ENCODE assay signal across 8 cellular contexts in the genomic region with DNA sequence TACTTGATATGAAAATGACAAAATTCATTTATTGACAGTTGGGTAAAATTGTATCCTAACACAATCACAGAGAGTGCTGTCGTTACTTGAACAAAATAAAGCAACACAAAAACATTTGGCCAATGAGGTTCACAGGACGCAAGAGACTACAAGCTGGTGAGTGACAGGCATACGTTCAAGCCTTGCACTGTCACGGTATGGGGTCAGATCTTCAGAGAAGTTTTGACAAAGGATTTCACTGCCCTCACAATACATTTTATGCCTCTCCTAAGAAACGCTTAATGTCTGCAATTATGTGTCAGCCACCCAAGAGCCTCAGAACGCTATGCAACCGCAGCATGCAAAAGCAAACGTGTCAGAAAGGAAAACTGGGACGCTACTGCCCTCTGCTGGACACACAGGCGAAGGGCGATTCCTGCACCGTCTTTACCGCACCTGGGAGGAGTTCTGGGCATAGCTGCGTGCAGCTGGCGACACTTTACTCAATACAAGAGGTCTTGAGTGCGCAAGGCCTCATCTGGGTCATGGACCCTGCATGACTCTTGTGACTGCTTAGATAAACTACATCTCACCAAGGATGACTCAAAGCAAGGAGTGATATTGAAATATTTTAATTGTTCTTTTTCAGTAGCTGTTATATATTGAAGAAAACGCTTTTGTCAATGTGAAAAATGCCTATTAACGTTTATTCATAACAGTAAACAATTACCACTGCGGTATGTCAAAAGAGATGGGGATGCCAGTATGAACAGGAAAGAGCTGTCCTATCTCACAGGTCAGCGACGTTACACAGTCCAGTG.
DNase-seq lines count a peak whose midpoint lies in the region; ATAC-seq lines count a peak whose summit lies in the region.

No MANE protein-coding gene starts in this region.

- H2AK5ac ChIP-seq in mesendoderm (ENCODE audit: low read length): no peak overlapping the region

- no peaks in the 10 kb centered on the region for H3K27me3 ChIP-seq in CD4-positive, alpha-beta memory T cell (ENCODE audit: insufficient read depth, low read length)
- H3K27me3 ChIP-seq in endocrine pancreas (ENCODE audit: control insufficient read depth, insufficient read depth, low read length) (no peaks in the 10 kb centered on the region), mesendoderm (ENCODE audit: insufficient read depth, low read length, poor library complexity) (no peaks in the 10 kb centered on the region)

- WGBS in mesendoderm (ENCODE audit: extremely low coverage, insufficient coverage, low lambda C conversion rate): no CpG with 5 or more reads among the region's 21 CpGs

- no peaks in the 10 kb centered on the region for H3K79me2 ChIP-seq in mesendoderm (ENCODE audit: control insufficient read depth, insufficient read depth, low read length)

- intact Hi-C loops in CD4-positive, alpha-beta memory T cell (cut with micrococcal nuclease): no loop called here

- no peak overlapping the region for H2BK15ac ChIP-seq in mesendoderm (replicated peaks; ENCODE audit: low read depth)

- POLR2A ChIA-PET in CD4-positive, alpha-beta memory T cell (lab: Charles Lee; ENCODE audit: partially characterized antibody): no interaction called here

- peaks cover 0 to 4% (median 0%) of the 10 kb centered on the region in 8 donors for H3K9me3 Mint-ChIP-seq in CD4-positive, alpha-beta memory T cell
- H3K9me3 Mint-ChIP-seq in stimulated activated memory B cell treated with anti-CD40 and anti-IgM and Interleukin-4, amounts not matched to agents 10 μg/mL and 1 μg/mL and 100 μg/mL, for 72 hours: no peaks in the 10 kb centered on the region

- no peak overlapping the region for H4K5ac ChIP-seq in mesendoderm (ENCODE audit: low read length)

- peak overlapping the region in 4 of 8 donors; percentile 30 to 45 (median 40) for H3K4me3 Mint-ChIP-seq in CD4-positive, alpha-beta memory T cell
- no peak overlapping the region for H3K4me3 Mint-ChIP-seq in stimulated activated memory B cell treated with anti-CD40 and anti-IgM and Interleukin-4, amounts not matched to agents 10 μg/mL and 1 μg/mL and 100 μg/mL, for 72 hours

- H3K27me3 Mint-ChIP-seq in CD4-positive, alpha-beta memory T cell: peaks cover 1 to 5% of the 10 kb centered on the region in 2 donors
- no peaks in the 10 kb centered on the region for H3K27me3 Mint-ChIP-seq in stimulated activated memory B cell treated with anti-CD40 and anti-IgM and Interleukin-4, amounts not matched to agents 10 μg/mL and 1 μg/mL and 100 μg/mL, for 72 hours

- no peak overlapping the region for H3K27ac Mint-ChIP-seq in CD4-positive, alpha-beta memory T cell
- no peak overlapping the region for H3K27ac Mint-ChIP-seq in stimulated activated memory B cell treated with anti-CD40 and anti-IgM and Interleukin-4, amounts not matched to agents 10 μg/mL and 1 μg/mL and 100 μg/mL, for 72 hours

- no peaks in the 10 kb centered on the region for H3K9me3 ChIP-seq in CD4-positive, alpha-beta memory T cell (ENCODE audit: control insufficient read depth in 1 of 2, low read length in 2 of 2)
- no peaks in the 10 kb centered on the region for H3K9me3 ChIP-seq in endocrine pancreas (ENCODE audit: control insufficient read depth, low read length)

- no peaks in the 10 kb centered on the region for H3K79me1 ChIP-seq in mesendoderm (ENCODE audit: low read length)

- no peak overlapping the region for H3K56ac ChIP-seq in mesendoderm (ENCODE audit: low read length)

- no peak overlapping the region for H2BK5ac ChIP-seq in mesendoderm (ENCODE audit: low read length)

- H3K36me3 ChIP-seq in CD4-positive, alpha-beta memory T cell (ENCODE audit: insufficient read depth, low read length): no peaks in the 10 kb centered on the region
- H3K36me3 ChIP-seq in endocrine pancreas (ENCODE audit: control insufficient read depth, insufficient read depth, low read length) (no peaks in the 10 kb centered on the region), mesendoderm (ENCODE audit: control insufficient read depth, insufficient read depth, low read length) (no peaks in the 10 kb centered on the region)

- H4K8ac ChIP-seq in mesendoderm (ENCODE audit: low read depth, low read length): no peak overlapping the region

- no peak overlapping the region for H3K4ac ChIP-seq in mesendoderm (ENCODE audit: low read depth, low read length)

- no peak overlapping the region for H3K23ac ChIP-seq in mesendoderm (ENCODE audit: low read length)

- H3K4me1 ChIP-seq in CD4-positive, alpha-beta memory T cell (ENCODE audit: insufficient read depth, low read length): no peaks in the 10 kb centered on the region
- peaks cover 5% of the 10 kb centered on the region for H3K4me1 ChIP-seq in endocrine pancreas (ENCODE audit: control insufficient read depth, insufficient read depth, low read length)
- no peaks in the 10 kb centered on the region for H3K4me1 ChIP-seq in mesendoderm (ENCODE audit: control insufficient read depth, low read depth, low read length)

- no peak overlapping the region for H3K4me3 ChIP-seq in CD4-positive, alpha-beta memory T cell (ENCODE audit: low read length in 2 of 2)
- peak overlapping the region; percentile 50 for H3K4me3 ChIP-seq in endocrine pancreas (ENCODE audit: control insufficient read depth, insufficient read depth, low read length)
- no peak overlapping the region for H3K4me3 ChIP-seq in mesendoderm (ENCODE audit: low read length)

- no peak overlapping the region for H2BK120ac ChIP-seq in mesendoderm (ENCODE audit: low read depth, low read length)

- no peak overlapping the region for H3K4me2 ChIP-seq in mesendoderm (ENCODE audit: low read length)

- H3K9ac ChIP-seq in endocrine pancreas (ENCODE audit: control insufficient read depth, insufficient read depth, low read length) (no peak overlapping the region), mesendoderm (ENCODE audit: low read length) (no peak overlapping the region)

- no peak overlapping the region for H3K18ac ChIP-seq in mesendoderm (ENCODE audit: low read length)

- peak in 4 of 5 donors; percentile 12 to 35 (median 31) for DNase-seq in CD4-positive, alpha-beta memory T cell
- DNase-seq in GM19240 (ENCODE audit: insufficient read length, low spot score): peak; percentile 33
- DNase-seq in NCI-H524 (lab: John Stamatoyannopoulos, UW): peak; percentile 13 to 74
- peak; percentile 16 to 38 for DNase-seq in activated CD4-positive, alpha-beta T cell treated with anti-CD3 and anti-CD28 coated beads, Interleukin-2, amount 50 U/mL, for 4 hours
- peak; percentile 79 for DNase-seq in mesendoderm

- no peak overlapping the region for H3K27ac ChIP-seq in CD4-positive, alpha-beta memory T cell (ENCODE audit: low read depth, low read length)
- H3K27ac ChIP-seq in mesendoderm (ENCODE audit: low read depth, low read length): no peak overlapping the region

- CTCF ChIA-PET in CD4-positive, alpha-beta memory T cell (lab: Charles Lee; ENCODE audit: partially characterized antibody): interaction anchor here (0.9 to 1.5 kb wide), 4 partner anchors 8 to 13 kb away, joined by 3 to 5 read pairs (median 4); no protein-coding TSS in a partner anchor

- peak; percentile 90 for ATAC-seq in HG03280 (IDR thresholded peaks at IDR 0.05; ENCODE audit: unreplicated experiment)
- peak; percentile 41 for ATAC-seq in stimulated activated memory B cell treated with anti-CD40 and anti-IgM and Interleukin-4, amounts not matched to agents 10 μg/mL and 1 μg/mL and 100 μg/mL, for 72 hours

- no peaks in the 10 kb centered on the region for H3K36me3 Mint-ChIP-seq in CD4-positive, alpha-beta memory T cell
- no peaks in the 10 kb centered on the region for H3K36me3 Mint-ChIP-seq in stimulated activated memory B cell treated with anti-CD40 and anti-IgM and Interleukin-4, amounts not matched to agents 10 μg/mL and 1 μg/mL and 100 μg/mL, for 72 hours

- H3K4me1 Mint-ChIP-seq in CD4-positive, alpha-beta memory T cell: peaks cover 0 to 6% (median 5%) of the 10 kb centered on the region in 4 donors
- no peaks in the 10 kb centered on the region for H3K4me1 Mint-ChIP-seq in stimulated activated memory B cell treated with anti-CD40 and anti-IgM and Interleukin-4, amounts not matched to agents 10 μg/mL and 1 μg/mL and 100 μg/mL, for 72 hours

Comparison
In these comparisons a context has a peak if more than half of its experiments do, and no peak if none do; other contexts are left out.
1. DNase-seq: peak in every context shown above with its lines; median percentile 79 in mesendoderm; 44 in NCI-H524; 33 in GM19240; 31 in CD4-positive, alpha-beta memory T cell; 27 in activated CD4-positive, alpha-beta T cell treated with anti-CD3 and anti-CD28 coated beads, Interleukin-2, amount 50 U/mL, for 4 hours.